10 cellular contexts compared by ENCODE assay signal in genomic region chr12:46360908-46361666, GRCh38. TPM values are rescaled to one million over a fixed set of nuclear protein-coding genes. Genes with fewer than 3 reads are reported as not detected.
DNase-seq lines count a peak whose midpoint lies in the region; ATAC-seq, FAIRE-seq and TF ChIP-seq lines count a peak whose summit lies in the region.
"Had no signal": no experiment of that assay in that cellular context is flagged by ENCODE, and none has a peak within 500 bp of the region (broad histone marks: within the 10 kb centered on the region; RNA-seq: fewer than 3 reads in every experiment).

No MANE protein-coding gene starts in this region.

- H3K27ac ChIP-seq in coronary artery = peak overlapping the region in 1 of 2 donors; percentile 5
- no peak overlapping the region for H3K27ac ChIP-seq in vagina

- DNase-seq in GM12891 (ENCODE audit: insufficient read length, low spot score) (no peak), coronary artery (ENCODE audit: low spot score) (no peak), vagina (ENCODE audit: extremely low spot score in 2 of 2) (no peak), NCI-H1436 (lab: John Stamatoyannopoulos, UW) (no peak)
- DNase-seq: activated T-cell treated with anti-CD3 and anti-CD28 coated beads, Interleukin-2, amount 50 U/mL, for 4 hours; NCI-H524 treated with DMSO at 0.1 percent for 48 hours had no signal

- peaks cover 6 to 70% of the 10 kb centered on the region in 2 donors for H3K36me3 ChIP-seq in vagina

- ATAC-seq in GM21360 (IDR thresholded peaks at IDR 0.05; ENCODE audit: unreplicated experiment) (peak; percentile 61), HG03439 (IDR thresholded peaks at IDR 0.05; ENCODE audit: unreplicated experiment) (peak; percentile 51), HG02571 (IDR thresholded peaks at IDR 0.05; ENCODE audit: unreplicated experiment) (no peak), GM19035 (IDR thresholded peaks at IDR 0.05; ENCODE audit: unreplicated experiment) (no peak)

- no peak for FAIRE-seq in GM12891 (lab: Jason Lieb, UNC)

- TF ChIP-seq POLR2A in GM12891 (IDR thresholded peaks at IDR 0.05; ENCODE audit: low read depth, low read length) = no peak; the same call in 1 of the 2 replicates
- TF ChIP-seq POLR2A in vagina (IDR thresholded peaks at IDR 0.05) = no peak

- H3K4me1 ChIP-seq in vagina = peaks cover 61% of the 10 kb centered on the region

- no peak for TF ChIP-seq CTCF in coronary artery (IDR thresholded peaks at IDR 0.05)
- TF ChIP-seq CTCF in vagina (IDR thresholded peaks at IDR 0.05) = no peak

- no peaks in the 10 kb centered on the region for H3K9me3 ChIP-seq in vagina

- peak overlapping the region; percentile 90 for H3K4me3 ChIP-seq in coronary artery
- H3K4me3 ChIP-seq in vagina = no peak overlapping the region

- no peaks in the 10 kb centered on the region for H3K27me3 ChIP-seq in vagina

- intact Hi-C loops in vagina (cut with DNase I) = no loop called here

TF ChIP-seq in GM12891, 5 proteins besides CTCF, POLR2A, EP300 and RAD21:
- TF ChIP-seq POLR2AphosphoS5 (IDR thresholded peaks at IDR 0.05; ENCODE audit: low read depth, low read length) = peak; percentile 29; the same call in 1 of the 2 replicates
- TF ChIP-seq PAX5 (IDR thresholded peaks at IDR 0.05; ENCODE audit: insufficient read depth, low read length, severe bottlenecking) = no peak
- 0 out of 2 replicates have a peak, but pooled peaks have one; percentile 39 for TF ChIP-seq POU2F2 (IDR thresholded peaks at IDR 0.05; ENCODE audit: low read depth, low read length)
- peak; percentile 94 for TF ChIP-seq SPI1 (IDR thresholded peaks at IDR 0.05; ENCODE audit: low read depth, low read length)

RNA-seq across cellular contexts. Expression of gene SLC38A2, which starts 11.5 kb away (rescaled TPM):
- 31.8 TPM for polyA plus RNA-seq in GM12891 (2012; ENCODE audit: low read depth, missing spikeins)
- total RNA-seq in vagina = 352 TPM

Comparison
In these comparisons a context has a peak if more than half of its experiments do, and no peak if none do; other contexts are left out.
1. ATAC-seq: peak in GM21360 (single experiment) and HG03439 (single experiment); none in HG02571 (single experiment) and GM19035 (single experiment).